ENCODE assay signal across 1 cellular context in genomic region chr22:36481393-36482168, GRCh38.
TF ChIP-seq lines count a peak whose summit lies in the region.

TXN2 (minus strand) TSS chr22:36481640; CDS start chr22:36480837, 803 bp downstream.

TF ChIP-seq in K562, 482 proteins besides CTCF, POLR2A, EP300 and RAD21 (continued from another document and continues in another):
- TF ChIP-seq, protein P1, sequence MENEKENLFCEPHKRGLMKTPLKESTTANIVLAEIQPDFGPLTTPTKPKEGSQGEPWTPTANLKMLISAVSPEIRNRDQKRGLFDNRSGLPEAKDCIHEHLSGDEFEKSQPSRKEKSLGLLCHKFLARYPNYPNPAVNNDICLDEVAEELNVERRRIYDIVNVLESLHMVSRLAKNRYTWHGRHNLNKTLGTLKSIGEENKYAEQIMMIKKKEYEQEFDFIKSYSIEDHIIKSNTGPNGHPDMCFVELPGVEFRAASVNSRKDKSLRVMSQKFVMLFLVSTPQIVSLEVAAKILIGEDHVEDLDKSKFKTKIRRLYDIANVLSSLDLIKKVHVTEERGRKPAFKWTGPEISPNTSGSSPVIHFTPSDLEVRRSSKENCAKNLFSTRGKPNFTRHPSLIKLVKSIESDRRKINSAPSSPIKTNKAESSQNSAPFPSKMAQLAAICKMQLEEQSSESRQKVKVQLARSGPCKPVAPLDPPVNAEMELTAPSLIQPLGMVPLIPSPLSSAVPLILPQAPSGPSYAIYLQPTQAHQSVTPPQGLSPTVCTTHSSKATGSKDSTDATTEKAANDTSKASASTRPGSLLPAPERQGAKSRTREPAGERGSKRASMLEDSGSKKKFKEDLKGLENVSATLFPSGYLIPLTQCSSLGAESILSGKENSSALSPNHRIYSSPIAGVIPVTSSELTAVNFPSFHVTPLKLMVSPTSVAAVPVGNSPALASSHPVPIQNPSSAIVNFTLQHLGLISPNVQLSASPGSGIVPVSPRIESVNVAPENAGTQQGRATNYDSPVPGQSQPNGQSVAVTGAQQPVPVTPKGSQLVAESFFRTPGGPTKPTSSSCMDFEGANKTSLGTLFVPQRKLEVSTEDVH (IDR thresholded peaks at IDR 0.05; ENCODE audit: low read depth, partially characterized antibody) = peak; percentile 79
- TF ChIP-seq ZSCAN32 (CRISPR knock-in tag; IDR thresholded peaks at IDR 0.05) = no peak
- peak; percentile 96 for TF ChIP-seq RBM22 (IDR thresholded peaks at IDR 0.05; ENCODE audit: low read depth, low read length, poor library complexity, severe bottlenecking)
- no peak for TF ChIP-seq ZNF324 (CRISPR knock-in tag; IDR thresholded peaks at IDR 0.05)
- TF ChIP-seq ELF4 (CRISPR knock-in tag; IDR thresholded peaks at IDR 0.05) = no peak
- no peak for TF ChIP-seq ZNF239 (CRISPR knock-in tag; IDR thresholded peaks at IDR 0.05)
- TF ChIP-seq PTRF (tag; IDR thresholded peaks at IDR 0.05) = no peak
- no peak for TF ChIP-seq SP2 (IDR thresholded peaks at IDR 0.05; ENCODE audit: extremely low read depth, low read depth, low read length, poor library complexity, severe bottlenecking)
- no peak for TF ChIP-seq CHD1 (IDR thresholded peaks at IDR 0.05; ENCODE audit: low read length)
- no peak for TF ChIP-seq ZNF134 (CRISPR knock-in tag; conservative IDR thresholded peaks at IDR 0.05)
- no peak for TF ChIP-seq ZNF699 (CRISPR knock-in tag; IDR thresholded peaks at IDR 0.05; ENCODE audit: insufficient replicate concordance)
- no peak for TF ChIP-seq TEAD2 (tag; IDR thresholded peaks at IDR 0.05)
- TF ChIP-seq ZFX (CRISPR knock-in tag; IDR thresholded peaks at IDR 0.05) = no peak
- no peak for TF ChIP-seq KLF13 (tag; IDR thresholded peaks at IDR 0.05; ENCODE audit: borderline replicate concordance, low read depth)
- TF ChIP-seq ZNF717 (CRISPR knock-in tag; IDR thresholded peaks at IDR 0.05) = no peak
- TF ChIP-seq, protein P2, sequence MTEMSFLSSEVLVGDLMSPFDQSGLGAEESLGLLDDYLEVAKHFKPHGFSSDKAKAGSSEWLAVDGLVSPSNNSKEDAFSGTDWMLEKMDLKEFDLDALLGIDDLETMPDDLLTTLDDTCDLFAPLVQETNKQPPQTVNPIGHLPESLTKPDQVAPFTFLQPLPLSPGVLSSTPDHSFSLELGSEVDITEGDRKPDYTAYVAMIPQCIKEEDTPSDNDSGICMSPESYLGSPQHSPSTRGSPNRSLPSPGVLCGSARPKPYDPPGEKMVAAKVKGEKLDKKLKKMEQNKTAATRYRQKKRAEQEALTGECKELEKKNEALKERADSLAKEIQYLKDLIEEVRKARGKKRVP (CRISPR knock-in tag; IDR thresholded peaks at IDR 0.05) = 0 out of 2 replicates have a peak, but pooled peaks have one; percentile 21
- no peak for TF ChIP-seq PPARD (CRISPR knock-in tag; IDR thresholded peaks at IDR 0.05)
- no peak for TF ChIP-seq ZNF609 (CRISPR knock-in tag; IDR thresholded peaks at IDR 0.05; ENCODE audit: borderline replicate concordance)
- TF ChIP-seq ESRRA (IDR thresholded peaks at IDR 0.05; ENCODE audit: borderline replicate concordance, low read depth) = peak; percentile 94
- TF ChIP-seq ZNF316 (IDR thresholded peaks at IDR 0.05) = no peak
- TF ChIP-seq HDAC1 (IDR thresholded peaks at IDR 0.05) = peak in 1 of 2 experiments; percentile 38; a peak in 2 of 4 replicates
- TF ChIP-seq TCF15 (CRISPR knock-in tag; IDR thresholded peaks at IDR 0.05) = no peak
- TF ChIP-seq PML (IDR thresholded peaks at IDR 0.05; ENCODE audit: low read length) = peak; percentile 58; the same call in 1 of the 2 replicates
- TF ChIP-seq TCFL5 (CRISPR knock-in tag; conservative IDR thresholded peaks at IDR 0.05) = no peak
- no peak for TF ChIP-seq BRF2 (IDR thresholded peaks at IDR 0.05; ENCODE audit: borderline replicate concordance, insufficient read depth, insufficient read length)
- no peak for TF ChIP-seq MTA1 (IDR thresholded peaks at IDR 0.05; ENCODE audit: borderline replicate concordance)
- no peak for TF ChIP-seq SAFB2 (IDR thresholded peaks at IDR 0.05; ENCODE audit: borderline replicate concordance, low read depth, low read length, severe bottlenecking)
- TF ChIP-seq, protein P3, sequence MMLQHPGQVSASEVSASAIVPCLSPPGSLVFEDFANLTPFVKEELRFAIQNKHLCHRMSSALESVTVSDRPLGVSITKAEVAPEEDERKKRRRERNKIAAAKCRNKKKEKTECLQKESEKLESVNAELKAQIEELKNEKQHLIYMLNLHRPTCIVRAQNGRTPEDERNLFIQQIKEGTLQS (IDR thresholded peaks at IDR 0.05) = peak; percentile 69
- TF ChIP-seq, protein P3 (CRISPR knock-in tag; conservative IDR thresholded peaks at IDR 0.05) = no peak
- no peak for TF ChIP-seq SMAD3 (CRISPR knock-in tag; conservative IDR thresholded peaks at IDR 0.05)
- no peak for TF ChIP-seq ZKSCAN8 (CRISPR knock-in tag; IDR thresholded peaks at IDR 0.05)
- TF ChIP-seq POLR3G (IDR thresholded peaks at IDR 0.05; ENCODE audit: extremely low read depth, insufficient read length, insufficient replicate concordance) = no peak
- no peak for TF ChIP-seq ADNP (tag; IDR thresholded peaks at IDR 0.05)
- no peak for TF ChIP-seq RNF2 (IDR thresholded peaks at IDR 0.05)
- TF ChIP-seq NR2C2 (CRISPR knock-in tag; IDR thresholded peaks at IDR 0.05) = no peak
- TF ChIP-seq NR2C2 (tag; IDR thresholded peaks at IDR 0.05) = peak; percentile 56
- TF ChIP-seq ETS2 (tag; IDR thresholded peaks at IDR 0.05; ENCODE audit: borderline replicate concordance, poor library complexity, severe bottlenecking) = no peak
- no peak for TF ChIP-seq HMG20A (CRISPR knock-in tag; conservative IDR thresholded peaks at IDR 0.05)
- TF ChIP-seq ZFP36 (IDR thresholded peaks at IDR 0.05; ENCODE audit: low read depth, low read length, partially characterized antibody) = no peak
- no peak for TF ChIP-seq BRF1 (IDR thresholded peaks at IDR 0.05; ENCODE audit: borderline replicate concordance, extremely low read depth, insufficient read length)
- no peak for TF ChIP-seq RBM34 (IDR thresholded peaks at IDR 0.05; ENCODE audit: borderline replicate concordance, insufficient read depth, low read length)
- no peak for TF ChIP-seq SMC3 (conservative IDR thresholded peaks at IDR 0.05; ENCODE audit: insufficient read depth, low read depth, low read length)
- no peak for TF ChIP-seq BHLHE40 (IDR thresholded peaks at IDR 0.05; ENCODE audit: low read length)
- peak in 1 of 2 experiments; percentile 19; a peak in 1 of 4 replicates for TF ChIP-seq NONO (IDR thresholded peaks at IDR 0.05; ENCODE audit: low read depth in 2 of 2, low read length in 1 of 2)
- TF ChIP-seq SAP30 (IDR thresholded peaks at IDR 0.05; ENCODE audit: borderline replicate concordance, insufficient read depth, low read depth, low read length, poor library complexity, severe bottlenecking) = peak; percentile 53
- no peak for TF ChIP-seq AFF1 (IDR thresholded peaks at IDR 0.05; ENCODE audit: low read depth in 1 of 2, partially characterized antibody in 2 of 2)
- TF ChIP-seq, protein P4, sequence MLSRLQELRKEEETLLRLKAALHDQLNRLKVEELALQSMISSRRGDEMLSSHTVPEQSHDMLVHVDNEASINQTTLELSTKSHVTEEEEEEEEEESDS (CRISPR knock-in tag; IDR thresholded peaks at IDR 0.05) = no peak
- peak; percentile 93 for TF ChIP-seq SIN3B (IDR thresholded peaks at IDR 0.05; ENCODE audit: low read depth)
- no peak for TF ChIP-seq MECOM (CRISPR knock-in tag; IDR thresholded peaks at IDR 0.05)
- TF ChIP-seq POLR3A (IDR thresholded peaks at IDR 0.05; ENCODE audit: borderline replicate concordance, extremely low read depth, insufficient read depth, insufficient read length) = no peak
- no peak for TF ChIP-seq SNIP1 (IDR thresholded peaks at IDR 0.05; ENCODE audit: low read depth)
- TF ChIP-seq KDM1A (IDR thresholded peaks at IDR 0.05) = no peak
- TF ChIP-seq TSC22D4 (tag; IDR thresholded peaks at IDR 0.05) = no peak
- no peak for TF ChIP-seq BCL6 (CRISPR knock-in tag; IDR thresholded peaks at IDR 0.05)
- no peak for TF ChIP-seq STAT5B (CRISPR knock-in tag; IDR thresholded peaks at IDR 0.05)
- no peak for TF ChIP-seq CBX8 (IDR thresholded peaks at IDR 0.05; ENCODE audit: borderline replicate concordance, extremely low read depth, low read depth, low read length, poor library complexity, severe bottlenecking)
- TF ChIP-seq ZFP30 (CRISPR knock-in tag; IDR thresholded peaks at IDR 0.05; ENCODE audit: borderline replicate concordance) = no peak
- no peak for TF ChIP-seq ZNF75A (CRISPR knock-in tag; IDR thresholded peaks at IDR 0.05)
- TF ChIP-seq PKNOX1 (IDR thresholded peaks at IDR 0.05) = peak; percentile 94
